Comparison of ENCODE assay signal across 31 cellular contexts in the genomic region with DNA sequence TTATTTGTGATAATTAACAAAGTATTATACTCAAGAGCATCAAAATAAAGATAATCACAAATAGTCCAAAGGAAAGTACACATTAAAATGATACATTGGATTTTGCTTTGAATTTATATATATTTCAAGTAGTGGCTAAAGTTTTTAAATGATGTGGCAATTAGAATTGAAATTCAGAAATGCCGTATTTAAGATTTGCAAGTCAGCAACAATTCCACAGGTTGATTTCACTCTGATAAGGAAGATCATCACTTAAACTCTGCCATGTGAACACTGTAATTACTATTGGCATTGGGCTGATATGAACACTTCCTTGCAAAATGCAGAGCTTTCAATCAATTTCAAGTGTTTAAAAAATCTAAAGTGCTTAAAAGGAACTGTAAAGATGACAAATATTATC. TPM values are rescaled to one million over a fixed set of nuclear protein-coding genes. Genes with fewer than 3 reads are reported as not detected.
"Had no signal": no experiment of that assay in that cellular context is flagged by ENCODE, and none has a peak within 500 bp of the region (broad histone marks: within the 10 kb centered on the region; RNA-seq: fewer than 3 reads in every experiment).

No MANE protein-coding gene starts in this region.

- H2AFZ ChIP-seq: PC-9 had no signal

- H3K27ac ChIP-seq: PC-9, RWPE1, SJCRH30, SK-N-MC had no signal

- H3K36me3 ChIP-seq: SJCRH30 had no signal

- H3K4me3 ChIP-seq: PC-9, SJCRH30, SK-N-MC had no signal

- ATAC-seq: Panc1, Right ventricle myocardium inferior, SK-N-SH treated with all-trans-retinoic acid at 6 μM for 48 hours, T-cell had no signal

- H3K4me2 ChIP-seq: PC-9 had no signal

- H3K27me3 ChIP-seq: SJCRH30 had no signal

- H3K4me1 ChIP-seq: SJCRH30 had no signal

- DNase-seq: Karpas-422, MM.1S, MV-4-11, NCI-H1092, NCI-H1105, NCI-H1417 treated with DMSO at 0.1 percent for 48 hours, NCI-H1436 treated with DMSO at 0.1 percent for 48 hours, NCI-H1694 treated with DMSO at 0.1 percent for 48 hours, NCI-H187 treated with DMSO at 0.1 percent for 48 hours, NCI-H2029, NCI-H2081, NCI-H2171 treated with DMSO at 0.1 percent for 48 hours, NCI-H2227 treated with DMSO at 0.1 percent for 48 hours, NCI-H345, NCI-H446, NCI-H510A treated with DMSO at 0.1 percent for 48 hours, NCI-H524 treated with DMSO at 0.1 percent for 48 hours, NCI-H526 treated with DMSO at 0.1 percent for 48 hours, NCI-H774, PC-9, SHP77, SIG-M5, SJCRH30, T-cell had no signal

RNA-seq across cellular contexts. Expression of gene PAX3, which starts 39.6 kb away (rescaled TPM):
- total RNA-seq: MCF 10A, OCI-LY7, PC-9, Right ventricle myocardium inferior, T-cell had no signal
